ENCODE assay signal across 8 cellular contexts in the genomic region with DNA sequence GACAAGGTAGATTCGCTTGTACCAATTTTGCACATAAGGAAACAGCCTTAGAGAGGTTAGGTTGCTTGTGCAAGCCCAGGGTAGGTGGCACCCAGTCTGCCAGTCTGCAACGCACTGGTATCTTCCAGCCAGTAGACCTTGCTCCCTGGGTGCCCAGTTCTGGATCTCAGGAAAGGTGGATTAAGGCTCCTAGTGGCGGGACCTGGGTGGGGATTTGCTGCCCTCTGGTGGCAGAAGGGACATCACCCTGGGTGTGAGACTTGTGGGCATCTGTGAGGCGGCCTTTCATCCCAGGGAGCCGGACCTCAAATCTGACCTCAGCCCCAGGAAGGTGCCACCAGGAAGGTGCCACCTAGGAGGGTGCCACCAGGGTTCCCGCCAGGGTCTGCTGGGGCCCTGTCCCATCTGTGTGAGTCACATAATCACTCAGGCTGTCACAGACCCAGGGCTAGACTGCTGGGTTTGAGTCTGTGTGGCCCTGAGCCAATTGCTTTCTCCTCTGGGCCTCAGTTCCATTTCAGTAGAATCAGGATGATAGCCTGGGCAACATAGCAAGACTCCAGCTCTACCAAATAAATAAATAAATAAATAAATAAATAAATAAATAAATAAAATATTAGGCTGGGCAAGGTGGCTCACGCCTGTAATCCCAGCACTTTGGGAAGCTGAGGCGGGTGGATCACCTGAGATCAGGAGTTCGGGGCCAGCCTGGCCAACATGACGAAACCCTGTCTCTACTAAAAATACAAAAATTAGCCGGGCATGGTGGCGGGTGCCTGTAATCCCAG. TPM values are rescaled to one million over a fixed set of nuclear protein-coding genes. Genes with fewer than 3 reads are reported as not detected.
DNase-seq lines count a peak whose midpoint lies in the region; ATAC-seq and TF ChIP-seq lines count a peak whose summit lies in the region.

No MANE protein-coding gene starts in this region.

- H3K4me2 ChIP-seq in GM23338, result no peak overlapping the region

- 0 out of 2 replicates have a peak, but pooled peaks cover 6% of the 10 kb centered on the region for H3F3A ChIP-seq in GM23338 (replicated peaks; ENCODE audit: low read depth)

- POLR2A ChIA-PET in BJ (lab: Charles Lee), result no interaction called here

- WGBS in lower leg skin, 2 donors, result 70 to 78% methylated on average over 9 to 11 of the region's 12 CpGs

- H3K36me3 ChIP-seq in BJ (ENCODE audit: control insufficient read depth, insufficient read depth, low read length), result peaks cover 4% of the 10 kb centered on the region
- H3K36me3 ChIP-seq in GM23338 (ENCODE audit: insufficient read depth), result peaks cover 3% of the 10 kb centered on the region; the same call in 1 of the 2 replicates

- CTCF ChIA-PET in BJ (lab: Yijun Ruan, JAX), result interaction anchor here (0.6 to 6.3 kb wide), 13 partner anchors 10 to 849 kb away, joined by 3 to 46 read pairs (median 5); a partner anchor contains a TSS

- no peaks in the 10 kb centered on the region for H3K27me3 ChIP-seq in BJ (ENCODE audit: control insufficient read depth, insufficient read depth, low read length)
- no peaks in the 10 kb centered on the region for H3K27me3 ChIP-seq in GM23338 (ENCODE audit: insufficient read depth)

- H3K9me2 ChIP-seq in GM23338 (ENCODE audit: insufficient read depth), result no peaks in the 10 kb centered on the region

- no peak for TF ChIP-seq POLR2A in lower leg skin (IDR thresholded peaks at IDR 0.05)

- no peak overlapping the region for H3K4me3 Mint-ChIP-seq in GM23338
- no peak overlapping the region for H3K4me3 Mint-ChIP-seq in activated CD4-positive, alpha-beta T cell treated with anti-CD3 and anti-CD28 coated beads, Interleukin-2, amount 10 ng/mL, durations not matched to agents 24 days and 14 days

- no peaks in the 10 kb centered on the region; the same call in 1 of the 2 replicates for H4K20me1 ChIP-seq in GM23338 (replicated peaks; ENCODE audit: insufficient read depth)

- no peak for DNase-seq in BJ (ENCODE audit: low read depth)
- peak; percentile 91 for DNase-seq in GM23338 (ENCODE audit: low spot score)
- peak; percentile 83 for DNase-seq in NCI-H460 (ENCODE audit: extremely low read depth, low read depth)
- DNase-seq in activated CD4-positive, alpha-beta T cell treated with anti-CD3 and anti-CD28 coated beads, Interleukin-2, amount 10 ng/mL, durations not matched to agents 24 days and 14 days, result peak; percentile 90
- DNase-seq in coronary artery (ENCODE audit: low spot score), result peak; percentile 84
- DNase-seq in lower leg skin (ENCODE audit: low spot score in 2 of 2), result peak; percentile 63 to 95
- DNase-seq in stimulated activated CD4-positive, alpha-beta T cell treated with anti-CD3 and anti-CD28 coated beads, TNF-alpha, amount 100 ng/mL, for 24 hours (ENCODE audit: low read depth in 3 of 3), result peak; percentile 40 to 63 (median 51)
- no peak for DNase-seq in cortex of kidney (lab: John Stamatoyannopoulos, UW)

- peak; percentile 92 for TF ChIP-seq CTCF in BJ (IDR thresholded peaks at IDR 0.05; ENCODE audit: insufficient read depth, low read depth, low read length)
- peak; percentile 89 to 98 for TF ChIP-seq CTCF in GM23338 (conservative IDR thresholded peaks at IDR 0.05; ENCODE audit: low read depth in 2 of 2)
- TF ChIP-seq CTCF in coronary artery (IDR thresholded peaks at IDR 0.05), result peak; percentile 94
- TF ChIP-seq CTCF in lower leg skin (IDR thresholded peaks at IDR 0.05), result peak in 1 of 3 donors; percentile 41

- intact Hi-C loops in activated CD4-positive, alpha-beta T cell treated with anti-CD3 and anti-CD28 coated beads, Interleukin-2, amount 10 ng/mL, durations not matched to agents 24 days and 14 days (cut with micrococcal nuclease), result loop anchor here (1.0 kb wide), 1 partner anchor 112 kb away; no protein-coding TSS in a partner anchor
- intact Hi-C loops in lower leg skin (cut with DNase I; ENCODE audit: low total_unique reads), result loop anchor here (5.0 kb wide), 1 partner anchor 114 kb away; no protein-coding TSS in a partner anchor

- ATAC-seq in GM23338, result peak; percentile 94

- H3K9me3 Mint-ChIP-seq in GM23338, result no peaks in the 10 kb centered on the region
- H3K9me3 Mint-ChIP-seq in activated CD4-positive, alpha-beta T cell treated with anti-CD3 and anti-CD28 coated beads, Interleukin-2, amount 10 ng/mL, durations not matched to agents 24 days and 14 days, result no peaks in the 10 kb centered on the region

- peaks cover 8% of the 10 kb centered on the region for H3K27me3 Mint-ChIP-seq in GM23338 (ENCODE audit: insufficient read depth, low read depth, poor library complexity)
- H3K27me3 Mint-ChIP-seq in activated CD4-positive, alpha-beta T cell treated with anti-CD3 and anti-CD28 coated beads, Interleukin-2, amount 10 ng/mL, durations not matched to agents 24 days and 14 days, result no peaks in the 10 kb centered on the region

- no peaks in the 10 kb centered on the region; the same call in 1 of the 2 replicates for H3K4me1 ChIP-seq in GM23338 (ENCODE audit: insufficient read depth)

- H3K4me1 Mint-ChIP-seq in GM23338, result peaks cover 6% of the 10 kb centered on the region
- peaks cover 5% of the 10 kb centered on the region for H3K4me1 Mint-ChIP-seq in activated CD4-positive, alpha-beta T cell treated with anti-CD3 and anti-CD28 coated beads, Interleukin-2, amount 10 ng/mL, durations not matched to agents 24 days and 14 days

- no peak overlapping the region for H2AFZ ChIP-seq in GM23338

- H3K27ac ChIP-seq in GM23338 (ENCODE audit: low read depth) (no peak overlapping the region), coronary artery (no peak overlapping the region)

- H3K4me3 ChIP-seq in BJ (ENCODE audit: low read depth, low read length) (no peak overlapping the region), GM23338 (no peak overlapping the region), coronary artery (no peak overlapping the region), lower leg skin (ENCODE audit: low read depth, poor library complexity, severe bottlenecking) (no peak overlapping the region)

- peaks cover 17% of the 10 kb centered on the region for H3K36me3 Mint-ChIP-seq in GM23338 (ENCODE audit: low read depth)
- peaks cover 27% of the 10 kb centered on the region for H3K36me3 Mint-ChIP-seq in activated CD4-positive, alpha-beta T cell treated with anti-CD3 and anti-CD28 coated beads, Interleukin-2, amount 10 ng/mL, durations not matched to agents 24 days and 14 days (ENCODE audit: low read depth)

- no peak overlapping the region for H3K27ac Mint-ChIP-seq in GM23338
- no peak overlapping the region for H3K27ac Mint-ChIP-seq in activated CD4-positive, alpha-beta T cell treated with anti-CD3 and anti-CD28 coated beads, Interleukin-2, amount 10 ng/mL, durations not matched to agents 24 days and 14 days

- no peaks in the 10 kb centered on the region for H3K79me2 ChIP-seq in GM23338 (replicated peaks; ENCODE audit: insufficient read depth)

RNA-seq across cellular contexts. Expression of a gene that starts 5.3 kb away (rescaled TPM):
- polyA plus RNA-seq in BJ (2011; rRNA removed), result 11.9 and 14.3 TPM in 2 replicates
- 2.8 and 3.6 TPM in 2 replicates for polyA minus RNA-seq in BJ (2011; rRNA and poly(A)+ RNA removed)
- total RNA-seq in GM23338 (2014; rRNA removed; shearing (Covaris generic)), result 25.4 and 29.1 TPM in 2 replicates
- 24.8 and 25.5 TPM in 2 replicates for polyA plus RNA-seq in GM23338 (2016; fragmentation: Nextera tagmentation; extraction: Ambion mirVana)
- 14.6 and 17.4 TPM in 2 replicates for total RNA-seq in NCI-H460 (2014; rRNA removed; shearing (Covaris generic))
- 60.5 and 70.6 TPM in 2 replicates for polyA plus RNA-seq in NCI-H460 (2014; cell fraction: nucleus; rRNA removed)
- total RNA-seq in activated CD4-positive, alpha-beta T cell treated with anti-CD3 and anti-CD28 coated beads, Interleukin-2, amount 10 ng/mL, durations not matched to agents 24 days and 14 days, result 26.4 and 31.7 TPM in 2 replicates
- total RNA-seq in lower leg skin, result 10 to 100 TPM; 32.8 to 39.9 (median 35.7) TPM

RNA-seq across cellular contexts. Expression of a gene that starts 34.6 kb away (rescaled TPM):
- polyA plus RNA-seq in BJ (2011; rRNA removed), result not detected in 2 replicates
- polyA minus RNA-seq in BJ (2011; rRNA and poly(A)+ RNA removed), result 0.24 TPM in 1 of 2 replicates, not detected in the other
- total RNA-seq in GM23338 (2014; rRNA removed; shearing (Covaris generic)), result not detected in 2 replicates
- polyA plus RNA-seq in GM23338 (2016; fragmentation: Nextera tagmentation; extraction: Ambion mirVana), result 0.97 TPM in 1 of 2 replicates, not detected in the other
- not detected in 2 replicates for total RNA-seq in NCI-H460 (2014; rRNA removed; shearing (Covaris generic))
- not detected in 2 replicates for polyA plus RNA-seq in NCI-H460 (2014; cell fraction: nucleus; rRNA removed)
- not detected in 2 replicates for total RNA-seq in activated CD4-positive, alpha-beta T cell treated with anti-CD3 and anti-CD28 coated beads, Interleukin-2, amount 10 ng/mL, durations not matched to agents 24 days and 14 days
- not detected for total RNA-seq in lower leg skin

RNA-seq across cellular contexts. Expression of a gene that starts 42.5 kb away (rescaled TPM):
- polyA plus RNA-seq in BJ (2011; rRNA removed), result 27.3 and 41.6 TPM in 2 replicates
- 30.2 and 49.0 TPM in 2 replicates for polyA minus RNA-seq in BJ (2011; rRNA and poly(A)+ RNA removed)
- total RNA-seq in GM23338 (2014; rRNA removed; shearing (Covaris generic)), result 21.7 and 33.8 TPM in 2 replicates
- 6.6 and 8.6 TPM in 2 replicates for polyA plus RNA-seq in GM23338 (2016; fragmentation: Nextera tagmentation; extraction: Ambion mirVana)
- 3.6 and 5.1 TPM in 2 replicates for total RNA-seq in NCI-H460 (2014; rRNA removed; shearing (Covaris generic))
- polyA plus RNA-seq in NCI-H460 (2014; cell fraction: nucleus; rRNA removed), result 7.1 and 7.4 TPM in 2 replicates
- 45.8 and 49.8 TPM in 2 replicates for total RNA-seq in activated CD4-positive, alpha-beta T cell treated with anti-CD3 and anti-CD28 coated beads, Interleukin-2, amount 10 ng/mL, durations not matched to agents 24 days and 14 days
- 1 to 10 TPM; 2.7 to 6.8 (median 6.4) TPM for total RNA-seq in lower leg skin

Comparison
In these comparisons a context has a peak if more than half of its experiments do, and no peak if none do; other contexts are left out.
1. DNase-seq: peak in GM23338 (single experiment), NCI-H460 (single experiment), activated CD4-positive, alpha-beta T cell treated with anti-CD3 and anti-CD28 coated beads, Interleukin-2, amount 10 ng/mL, durations not matched to agents 24 days and 14 days (single experiment), coronary artery (single experiment), lower leg skin (2 of 2) and stimulated activated CD4-positive, alpha-beta T cell treated with anti-CD3 and anti-CD28 coated beads, TNF-alpha, amount 100 ng/mL, for 24 hours (3 of 3); none in BJ (single experiment) and cortex of kidney (single experiment).